Comparison of ENCODE assay signal across 11 cellular contexts in the genomic region with DNA sequence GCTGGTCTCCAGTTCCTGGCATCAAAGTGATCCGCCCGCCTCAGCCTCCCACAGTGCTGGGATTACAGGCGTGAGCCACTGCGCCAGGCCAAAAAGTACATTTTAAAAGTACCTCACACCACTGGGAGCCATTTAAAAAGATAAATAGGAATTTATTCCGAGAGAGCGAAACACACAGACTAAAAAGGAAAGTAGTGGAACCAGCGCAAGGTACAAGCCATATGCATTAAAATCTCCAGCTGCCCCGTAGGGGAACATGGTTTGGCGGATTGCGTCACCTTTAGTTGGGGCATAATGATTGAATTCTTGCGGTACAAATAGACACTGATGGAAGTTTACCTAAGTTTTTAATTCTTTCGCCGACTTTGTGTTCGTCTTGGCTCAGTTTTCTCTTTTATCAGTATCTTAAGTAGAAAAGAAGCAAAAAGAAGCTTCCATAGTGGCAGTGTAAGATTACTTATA. TPM values are rescaled to one million over a fixed set of nuclear protein-coding genes. Genes with fewer than 3 reads are reported as not detected.
A peak's percentile ranks its signal among the peaks of the same experiment; 100 is the strongest.
DNase-seq lines count a peak whose midpoint lies in the region; ATAC-seq and TF ChIP-seq lines count a peak whose summit lies in the region.
"Had no signal": no experiment of that assay in that cellular context is flagged by ENCODE, and none has a peak within 500 bp of the region (broad histone marks: within the 10 kb centered on the region; RNA-seq: fewer than 3 reads in every experiment).

No MANE protein-coding gene starts in this region.

- TF ChIP-seq CTCF in CD14-positive monocyte (IDR thresholded peaks at IDR 0.05): no peak
- TF ChIP-seq CTCF in nephron (IDR thresholded peaks at IDR 0.05; ENCODE audit: unreplicated experiment in 3 of 3): no peak
- no peak for TF ChIP-seq CTCF in BE2C (IDR thresholded peaks at IDR 0.05; ENCODE audit: low read depth, low read length)

- no peak overlapping the region for H3K9ac ChIP-seq in HUES64 (ENCODE audit: low read depth, low read length)
- no peak overlapping the region for H3K9ac ChIP-seq in adipocyte (ENCODE audit: low read length)

- H3K27me3 Mint-ChIP-seq in CD14-positive monocyte (ENCODE audit: low read depth in 3 of 3): peaks cover 39 to 64% (median 42%) of the 10 kb centered on the region in 3 donors
- H3K27me3 Mint-ChIP-seq in nephron (ENCODE audit: low read depth): peaks cover 48% of the 10 kb centered on the region

- H3K4me1 Mint-ChIP-seq in CD14-positive monocyte (peaks cover 16% of the 10 kb centered on the region), nephron (no peaks in the 10 kb centered on the region)

- DNase-seq in CD14-positive monocyte (ENCODE audit: low spot score) (no peak), adipocyte (ENCODE audit: low read depth) (no peak), BE2C (no peak), posterior cingulate gyrus (no peak)
- DNase-seq: GF-D8, NCI-H226 had no signal

- 89% methylated on average over 14 of the region's 14 CpGs for WGBS in HUES64

- H3K36me3 ChIP-seq in HUES64 (ENCODE audit: insufficient read depth, low read length): no peaks in the 10 kb centered on the region
- H3K36me3 ChIP-seq in adipocyte (ENCODE audit: control insufficient read depth, insufficient read depth, low read length, severe bottlenecking): no peaks in the 10 kb centered on the region
- no peaks in the 10 kb centered on the region for H3K36me3 ChIP-seq in BE2C

- peaks cover 0 to 2% of the 10 kb centered on the region in 2 donors for H3K36me3 Mint-ChIP-seq in CD14-positive monocyte
- no peaks in the 10 kb centered on the region for H3K36me3 Mint-ChIP-seq in nephron (ENCODE audit: low read depth)

- H3K4me3 Mint-ChIP-seq in CD14-positive monocyte (peak overlapping the region; percentile 64 to 87), nephron (peak overlapping the region; percentile 84 to 88 (median 86))

- H3K27ac Mint-ChIP-seq in CD14-positive monocyte (no peak overlapping the region), nephron (no peak overlapping the region)

- H3K4me3 ChIP-seq in HUES64 (ENCODE audit: low read length) (peak overlapping the region; percentile 74; the same call in 1 of the 2 replicates), adipocyte (ENCODE audit: low read length) (peak overlapping the region; percentile 83), BE2C (ENCODE audit: low read depth, low read length) (no peak overlapping the region)
- H3K4me3 ChIP-seq: lung had no signal

- ATAC-seq in HG02610 (IDR thresholded peaks at IDR 0.05; ENCODE audit: unreplicated experiment) (no peak), esophagus mucosa (no peak)

- H3K4me1 ChIP-seq in HUES64 (ENCODE audit: insufficient read depth, low read length) (peaks cover 4% of the 10 kb centered on the region), adipocyte (ENCODE audit: control insufficient read depth, insufficient read depth, low read length) (peaks cover 5% of the 10 kb centered on the region), BE2C (no peaks in the 10 kb centered on the region)

- H3K9me3 Mint-ChIP-seq in CD14-positive monocyte (peaks cover 0 to 29% (median 11%) of the 10 kb centered on the region in 7 donors), nephron (peaks cover 3% of the 10 kb centered on the region)

- peaks cover 60% of the 10 kb centered on the region for H3K27me3 ChIP-seq in HUES64 (ENCODE audit: insufficient read depth, low read length)
- H3K27me3 ChIP-seq in adipocyte (replicated peaks; ENCODE audit: control insufficient read depth, insufficient read depth, low read length): peaks cover 7% of the 10 kb centered on the region
- peaks cover 29% of the 10 kb centered on the region for H3K27me3 ChIP-seq in BE2C

- H3K9me3 ChIP-seq in HUES64 (ENCODE audit: insufficient read depth, low read depth, low read length): no peaks in the 10 kb centered on the region
- no peaks in the 10 kb centered on the region for H3K9me3 ChIP-seq in adipocyte (ENCODE audit: control insufficient read depth, low read length)
- no peaks in the 10 kb centered on the region for H3K9me3 ChIP-seq in BE2C

- intact Hi-C loops in CD14-positive monocyte (cut with micrococcal nuclease): no loop called here
- intact Hi-C loops in posterior cingulate gyrus (cut with DNase I): no loop called here

- H3K27ac ChIP-seq in HUES64 (ENCODE audit: low read depth, low read length): no peak overlapping the region

RNA-seq across cellular contexts. Expression of a gene that starts 1.3 kb away (rescaled TPM):
- polyA plus RNA-seq in CD14-positive monocyte: not detected
- not detected for polyA plus RNA-seq in HUES64 (2013, experiment 1 of 2)
- not detected for polyA plus RNA-seq in HUES64 (2013, experiment 2 of 2)
- polyA plus RNA-seq in BE2C (2012; ENCODE audit: insufficient read depth, insufficient read length, low read depth): not detected
- total RNA-seq in esophagus mucosa: not detected

RNA-seq across cellular contexts. Expression of a gene that starts 23.9 kb away (rescaled TPM):
- not detected for polyA plus RNA-seq in CD14-positive monocyte
- polyA plus RNA-seq in HUES64 (2013, experiment 1 of 2): not detected
- 0.25 TPM for polyA plus RNA-seq in HUES64 (2013, experiment 2 of 2)
- not detected for polyA plus RNA-seq in BE2C (2012; ENCODE audit: insufficient read depth, insufficient read length, low read depth)
- total RNA-seq in esophagus mucosa: 0.24 TPM

RNA-seq across cellular contexts. Expression of a gene that starts 38.9 kb away (rescaled TPM):
- under 1 TPM in 1 of 2 donors, not detected in 1; 0.10 TPM for polyA plus RNA-seq in CD14-positive monocyte
- polyA plus RNA-seq in HUES64 (2013, experiment 1 of 2): 1.4 TPM
- 1.5 TPM for polyA plus RNA-seq in HUES64 (2013, experiment 2 of 2)
- 0.09 TPM for polyA plus RNA-seq in BE2C (2012; ENCODE audit: insufficient read depth, insufficient read length, low read depth)
- 0.64 TPM for total RNA-seq in esophagus mucosa

RNA-seq across cellular contexts. Expression of a gene that starts 42.4 kb away (rescaled TPM):
- polyA plus RNA-seq in CD14-positive monocyte: not detected
- polyA plus RNA-seq in HUES64 (2013, experiment 1 of 2): 3.6 TPM
- 5.1 TPM for polyA plus RNA-seq in HUES64 (2013, experiment 2 of 2)
- 0.25 TPM for polyA plus RNA-seq in BE2C (2012; ENCODE audit: insufficient read depth, insufficient read length, low read depth)
- total RNA-seq in esophagus mucosa: 1.4 TPM
